Comparison of ENCODE assay signal across 18 cellular contexts in genomic region chr9:129002989-129003388, GRCh38. TPM values are rescaled to one million over a fixed set of nuclear protein-coding genes. Genes with fewer than 3 reads are reported as not detected.
DNase-seq lines count a peak whose midpoint lies in the region; ATAC-seq and TF ChIP-seq lines count a peak whose summit lies in the region.
"Had no signal": no experiment of that assay in that cellular context is flagged by ENCODE, and none has a peak within 500 bp of the region (broad histone marks: within the 10 kb centered on the region; RNA-seq: fewer than 3 reads in every experiment).

No MANE protein-coding gene starts in this region.

- no peak for ATAC-seq in Right ventricle myocardium superior (ENCODE audit: poor library complexity)
- ATAC-seq in right cardiac atrium: no peak
- no peak for ATAC-seq in memory B cell (ENCODE audit: low read depth)
- ATAC-seq: Right ventricle myocardium inferior had no signal

- no peak overlapping the region for H3K4me3 Mint-ChIP-seq in memory B cell
- H3K4me3 Mint-ChIP-seq in type B pancreatic cell: no peak overlapping the region
- H3K4me3 Mint-ChIP-seq in activated CD4-positive, alpha-beta memory T cell treated with anti-CD3 and anti-CD28 coated beads for 36 hours: no peak overlapping the region

- CTCF ChIA-PET in HEK293 (lab: Yijun Ruan, JAX): interaction anchor here (0.6 kb wide), 1 partner anchor 71 kb away, joined by 3 read pairs; no protein-coding TSS in a partner anchor
- CTCF ChIA-PET in activated CD4-positive, alpha-beta memory T cell treated with anti-CD3 and anti-CD28 coated beads for 36 hours (lab: Charles Lee): no interaction called here

- intact Hi-C loops in Right ventricle myocardium superior (cut with DNase I): no loop called here
- intact Hi-C loops in right cardiac atrium (cut with DNase I): no loop called here
- intact Hi-C loops in activated CD4-positive, alpha-beta memory T cell treated with anti-CD3 and anti-CD28 coated beads for 36 hours (cut with micrococcal nuclease): no loop called here

- POLR2A ChIA-PET in HEK293 (lab: Yijun Ruan, JAX): interaction anchor here (0.6 kb wide), 1 partner anchor 38 kb away, joined by 3 read pairs; no protein-coding TSS in a partner anchor
- POLR2A ChIA-PET in activated CD4-positive, alpha-beta memory T cell treated with anti-CD3 and anti-CD28 coated beads for 36 hours (lab: Charles Lee): no interaction called here

- DNase-seq in Right ventricle myocardium superior (peak; percentile 13), right cardiac atrium (no peak), memory B cell (ENCODE audit: low spot score in 2 of 2) (no peak), type B pancreatic cell (ENCODE audit: extremely low spot score, unreplicated experiment) (no peak), DMS79 treated with DMSO at 0.1 percent for 48 hours (lab: John Stamatoyannopoulos, UW) (no peak), NCI-H146 (lab: John Stamatoyannopoulos, UW) (no peak)
- DNase-seq in activated CD4-positive, alpha-beta memory T cell treated with anti-CD3 and anti-CD28 coated beads for 36 hours: no peak
- DNase-seq: ACHN, AML-193, COR-L47, GM23248, KG1, NCI-H1048, NCI-H1436 treated with DMSO at 0.1 percent for 48 hours, NCI-H524 treated with DMSO at 0.1 percent for 48 hours had no signal

- TF ChIP-seq CTCF in HEK293 (tag by site-specific recombination; IDR thresholded peaks at IDR 0.05) (no peak; the same call in 1 of the 2 replicates), type B pancreatic cell (conservative IDR thresholded peaks at IDR 0.05) (no peak)

- H3K27ac Mint-ChIP-seq in memory B cell: peak overlapping the region; percentile 65
- peak overlapping the region; percentile 13 for H3K27ac Mint-ChIP-seq in type B pancreatic cell
- no peak overlapping the region for H3K27ac Mint-ChIP-seq in activated CD4-positive, alpha-beta memory T cell treated with anti-CD3 and anti-CD28 coated beads for 36 hours

- H3K27me3 Mint-ChIP-seq in memory B cell: no peaks in the 10 kb centered on the region
- H3K27me3 Mint-ChIP-seq in type B pancreatic cell: no peaks in the 10 kb centered on the region
- no peaks in the 10 kb centered on the region for H3K27me3 Mint-ChIP-seq in activated CD4-positive, alpha-beta memory T cell treated with anti-CD3 and anti-CD28 coated beads for 36 hours

- H3K4me3 ChIP-seq in right cardiac atrium (ENCODE audit: low read length) (no peak overlapping the region), HEK293 (ENCODE audit: low read depth, low read length) (no peak overlapping the region)
- H3K4me3 ChIP-seq: GM23248, SK-N-MC had no signal

- H3K4me1 Mint-ChIP-seq in memory B cell (peaks cover 3% of the 10 kb centered on the region), type B pancreatic cell (ENCODE audit: unreplicated experiment) (no peaks in the 10 kb centered on the region)
- H3K4me1 Mint-ChIP-seq in activated CD4-positive, alpha-beta memory T cell treated with anti-CD3 and anti-CD28 coated beads for 36 hours (ENCODE audit: low read depth): peaks cover 8% of the 10 kb centered on the region

- 96% methylated on average over 9 of the region's 9 CpGs for WGBS in right cardiac atrium

- H3K9me3 ChIP-seq in right cardiac atrium (ENCODE audit: control insufficient read depth, low read length): no peaks in the 10 kb centered on the region
- H3K9me3 ChIP-seq in HEK293 (ENCODE audit: control insufficient read depth, insufficient read depth, low read depth, low read length): no peaks in the 10 kb centered on the region

- H3K36me3 Mint-ChIP-seq in memory B cell (peaks cover 29% of the 10 kb centered on the region), type B pancreatic cell (no peaks in the 10 kb centered on the region)
- peaks cover 50% of the 10 kb centered on the region for H3K36me3 Mint-ChIP-seq in activated CD4-positive, alpha-beta memory T cell treated with anti-CD3 and anti-CD28 coated beads for 36 hours

- H3K4me1 ChIP-seq in right cardiac atrium (ENCODE audit: control insufficient read depth, insufficient read depth, low read length): no peaks in the 10 kb centered on the region
- no peaks in the 10 kb centered on the region for H3K4me1 ChIP-seq in HEK293 (ENCODE audit: control insufficient read depth, insufficient read depth, low read length)

- peaks cover 8 to 86% of the 10 kb centered on the region in 2 experiments; a peak in 2 of 3 replicates for H3K36me3 ChIP-seq in HEK293 (ENCODE audit: control insufficient read depth in 2 of 2, insufficient read depth in 1 of 2, low read length in 2 of 2)

- H3K9me3 Mint-ChIP-seq in memory B cell: no peaks in the 10 kb centered on the region
- no peaks in the 10 kb centered on the region for H3K9me3 Mint-ChIP-seq in type B pancreatic cell
- H3K9me3 Mint-ChIP-seq in activated CD4-positive, alpha-beta memory T cell treated with anti-CD3 and anti-CD28 coated beads for 36 hours: no peaks in the 10 kb centered on the region

- H3K27me3 ChIP-seq in right cardiac atrium (ENCODE audit: control insufficient read depth, insufficient read depth): no peaks in the 10 kb centered on the region

- H3K27ac ChIP-seq in right cardiac atrium (ENCODE audit: low read length) (no peak overlapping the region), HEK293 (ENCODE audit: extremely low read depth, low read depth, low read length) (no peak overlapping the region)
- H3K27ac ChIP-seq: GM23248, SK-N-MC had no signal

TF ChIP-seq in HEK293, 187 proteins besides CTCF, POLR2A, EP300 and RAD21:
- TF ChIP-seq HOXC10 (CRISPR knock-in tag; IDR thresholded peaks at IDR 0.05) (no peak), ZNF548 (tag by site-specific recombination; IDR thresholded peaks at IDR 0.05) (no peak), RBAK (tag by site-specific recombination; IDR thresholded peaks at IDR 0.05) (no peak), ZNF600 (tag by site-specific recombination; IDR thresholded peaks at IDR 0.05) (0 out of 2 replicates have a peak, but pooled peaks have one; percentile 35)

RNA-seq across cellular contexts. Expression of gene SH3GLB2, which starts 25.1 kb away (rescaled TPM):
- total RNA-seq in Right ventricle myocardium superior (30.8 TPM), right cardiac atrium (10 to 100 TPM; 36.1 to 47.4 (median 40.2) TPM), type B pancreatic cell (ENCODE audit: low replicate concordance) (126 and 224 TPM in 2 replicates)
- polyA plus RNA-seq in right cardiac atrium: 45.1 TPM
- total RNA-seq in activated CD4-positive, alpha-beta memory T cell treated with anti-CD3 and anti-CD28 coated beads for 36 hours: 10 to 100 TPM; 59.5 to 62.3 TPM

RNA-seq across cellular contexts. Expression of gene MIGA2, which starts 33.4 kb away (rescaled TPM):
- 32.8 TPM for total RNA-seq in Right ventricle myocardium superior
- total RNA-seq in right cardiac atrium: 10 to 100 TPM; 30.3 to 40.7 (median 36.2) TPM
- 35.8 TPM for polyA plus RNA-seq in right cardiac atrium
- 38.4 and 41.6 TPM in 2 replicates for total RNA-seq in type B pancreatic cell (ENCODE audit: low replicate concordance)
- total RNA-seq in activated CD4-positive, alpha-beta memory T cell treated with anti-CD3 and anti-CD28 coated beads for 36 hours: 10 to 100 TPM; 26.1 to 26.5 TPM

RNA-seq across cellular contexts. Expression of gene NUP188, which starts 55.5 kb away (rescaled TPM):
- 21.0 TPM for total RNA-seq in Right ventricle myocardium superior
- total RNA-seq in right cardiac atrium: 10 to 100 TPM; 16.1 to 24.6 (median 17.8) TPM
- polyA plus RNA-seq in right cardiac atrium: 9.8 TPM
- total RNA-seq in type B pancreatic cell (ENCODE audit: low replicate concordance): 36.4 and 63.7 TPM in 2 replicates
- 100 to 1,000 TPM; 121 to 124 TPM for total RNA-seq in activated CD4-positive, alpha-beta memory T cell treated with anti-CD3 and anti-CD28 coated beads for 36 hours

RNA-seq across cellular contexts. Expression of gene DOLK, which starts 55.6 kb away (rescaled TPM):
- 6.4 TPM for total RNA-seq in Right ventricle myocardium superior
- 10 to 100 TPM; 10.0 to 11.8 (median 11.2) TPM for total RNA-seq in right cardiac atrium
- polyA plus RNA-seq in right cardiac atrium: 9.6 TPM
- total RNA-seq in type B pancreatic cell (ENCODE audit: low replicate concordance): 18.8 and 21.6 TPM in 2 replicates
- total RNA-seq in activated CD4-positive, alpha-beta memory T cell treated with anti-CD3 and anti-CD28 coated beads for 36 hours: 1 to 10 TPM; 5.7 to 6.7 TPM
